Comparison of ENCODE assay signal across 8 cellular contexts in genomic region chr1:31296486-31297272, GRCh38. TPM values are rescaled to one million over a fixed set of nuclear protein-coding genes. Genes with fewer than 3 reads are reported as not detected.
DNase-seq lines count a peak whose midpoint lies in the region; TF ChIP-seq lines count a peak whose summit lies in the region.

SNRNP40 (minus strand) TSS chr1:31296788; CDS start chr1:31296751, 37 bp downstream.
A gene with protein sequence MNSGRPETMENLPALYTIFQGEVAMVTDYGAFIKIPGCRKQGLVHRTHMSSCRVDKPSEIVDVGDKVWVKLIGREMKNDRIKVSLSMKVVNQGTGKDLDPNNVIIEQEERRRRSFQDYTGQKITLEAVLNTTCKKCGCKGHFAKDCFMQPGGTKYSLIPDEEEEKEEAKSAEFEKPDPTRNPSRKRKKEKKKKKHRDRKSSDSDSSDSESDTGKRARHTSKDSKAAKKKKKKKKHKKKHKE (plus strand): TSS chr1:31297032. CDS start chr1:31310099, 13,067 bp downstream.

- no peak within 1 kb of the TSS for H3K4me3 Mint-ChIP-seq in H9
- H3K4me3 Mint-ChIP-seq in neural progenitor cell = no peak within 1 kb of the TSS

- H4K20me1 ChIP-seq in H9 (ENCODE audit: control insufficient read depth, insufficient read depth, insufficient read length) = no peaks in the 10 kb centered on the region
- peaks cover 7% of the 10 kb centered on the region for H4K20me1 ChIP-seq in neural progenitor cell (ENCODE audit: low read depth)

- H3K27ac ChIP-seq in H9 (ENCODE audit: insufficient read length, low read depth, low read length) = no peak within 1 kb of the TSS
- H3K27ac ChIP-seq in neural progenitor cell = peak within 1 kb of the TSS; percentile 22
- H3K27ac ChIP-seq in subcutaneous abdominal adipose tissue (ENCODE audit: low read depth, low read length) = peak within 1 kb of the TSS; percentile 88

- no peak within 1 kb of the TSS for H4K8ac ChIP-seq in H9 (replicated peaks; ENCODE audit: insufficient read length, low read depth, low read length)

- peaks cover 4% of the 10 kb centered on the region for H3K79me1 ChIP-seq in H9 (ENCODE audit: insufficient read depth, low read depth, low read length, poor library complexity, severe bottlenecking)

- no peak within 1 kb of the TSS for H2AK5ac ChIP-seq in H9 (ENCODE audit: insufficient read length, low read length)

- H3K9me3 Mint-ChIP-seq in H9 = no peaks in the 10 kb centered on the region; a peak in 1 of 5 replicates
- no peaks in the 10 kb centered on the region for H3K9me3 Mint-ChIP-seq in neural progenitor cell

- H3K27me3 Mint-ChIP-seq in H9 (ENCODE audit: low read depth) (peaks cover 1% of the 10 kb centered on the region; the same call in 1 of the 2 replicates), neural progenitor cell (ENCODE audit: insufficient read depth, low read depth) (no peaks in the 10 kb centered on the region)

- no peak within 1 kb of the TSS for H3K4ac ChIP-seq in H9 (ENCODE audit: low read depth, low read length)

- peak within 1 kb of the TSS; percentile 86 for H3K18ac ChIP-seq in H9 (ENCODE audit: insufficient read length, low read depth, low read length)

- no peak within 1 kb of the TSS for H4K91ac ChIP-seq in H9 (ENCODE audit: insufficient read length, low read depth, low read length)

- H2BK5ac ChIP-seq in H9 (ENCODE audit: insufficient read length, low read length) = no peak within 1 kb of the TSS

- H2BK15ac ChIP-seq in H9 (ENCODE audit: low read depth, low read length) = no peak within 1 kb of the TSS

- H3K36me3 ChIP-seq in MG63 = peaks cover 44% of the 10 kb centered on the region
- H3K36me3 ChIP-seq in neural progenitor cell = no peaks in the 10 kb centered on the region
- peaks cover 10 to 23% (median 16%) of the 10 kb centered on the region in 5 donors for H3K36me3 ChIP-seq in subcutaneous abdominal adipose tissue (ENCODE audit: control insufficient read depth in 5 of 5, insufficient read depth in 5 of 5, low read length in 5 of 5)

- WGBS in H9 (ENCODE audit: extremely low coverage, insufficient read length, low lambda C conversion rate) = no CpG with 5 or more reads among the region's 53 CpGs

- H2BK20ac ChIP-seq in H9 (ENCODE audit: low read depth, low read length, poor library complexity, severe bottlenecking) = no peak within 1 kb of the TSS

- TF ChIP-seq CTCF in H9 (conservative IDR thresholded peaks at IDR 0.05) = 0 out of 3 replicates have a peak, but pooled peaks have one; percentile 15
- TF ChIP-seq CTCF in foreskin fibroblast (IDR thresholded peaks at IDR 0.05; ENCODE audit: low read depth, low read length) = no peak
- TF ChIP-seq CTCF in neural progenitor cell (IDR thresholded peaks at IDR 0.05) = peak; percentile 15

- H3K4me2 ChIP-seq in H9 (ENCODE audit: insufficient read depth, insufficient read length, low read length) (peak within 1 kb of the TSS; percentile 95), neural progenitor cell (peak within 1 kb of the TSS; percentile 85)

- H3K4me3 ChIP-seq in MG63 = peak within 1 kb of the TSS; percentile 89
- peak within 1 kb of the TSS; percentile 94 to 99 for H3K4me3 ChIP-seq in foreskin fibroblast (ENCODE audit: low read depth in 1 of 2, low read length in 2 of 2)
- peak within 1 kb of the TSS; percentile 84 for H3K4me3 ChIP-seq in neural progenitor cell
- H3K4me3 ChIP-seq in subcutaneous abdominal adipose tissue (ENCODE audit: low read depth in 1 of 5, low read length in 5 of 5) = peak within 1 kb of the TSS; percentile 77 to 100 (median 98)

- H3K23me2 ChIP-seq in H9 (ENCODE audit: insufficient read length, low read depth, low read length, poor library complexity, severe bottlenecking) = no peaks in the 10 kb centered on the region

- H3K14ac ChIP-seq in H9 (ENCODE audit: insufficient read depth, low read length) = peak within 1 kb of the TSS; percentile 93

- DNase-seq in G401 (ENCODE audit: low spot score) (peak; percentile 99), H9 (peak; percentile 98), MG63 (peak; percentile 96), SHP77 treated with DMSO at 0.1 percent for 48 hours (lab: John Stamatoyannopoulos, UW) (peak; percentile 100), activated gamma-delta T cell (lab: John Stamatoyannopoulos, UW) (peak; percentile 88), foreskin fibroblast (peak; percentile 98 to 99), neural progenitor cell (ENCODE audit: low spot score) (peak; percentile 99)

- H3K9me3 ChIP-seq in H9 (ENCODE audit: control insufficient read depth, low read depth, low read length) (no peaks in the 10 kb centered on the region), MG63 (no peaks in the 10 kb centered on the region), neural progenitor cell (ENCODE audit: low read depth) (no peaks in the 10 kb centered on the region), subcutaneous abdominal adipose tissue (ENCODE audit: control insufficient read depth in 5 of 5, low read length in 5 of 5) (no peaks in the 10 kb centered on the region)

- peaks cover 31% of the 10 kb centered on the region; the same call in 1 of the 2 replicates for H3K79me2 ChIP-seq in H9 (ENCODE audit: insufficient read depth, low read length)
- peaks cover 86% of the 10 kb centered on the region for H3K79me2 ChIP-seq in neural progenitor cell (ENCODE audit: low read depth)

- H3K56ac ChIP-seq in H9 (ENCODE audit: insufficient read length, low read depth, low read length) = no peak within 1 kb of the TSS

- H2BK120ac ChIP-seq in H9 (ENCODE audit: low read depth, low read length, poor library complexity, severe bottlenecking) = no peak within 1 kb of the TSS

- H3K27ac Mint-ChIP-seq in H9 (peak within 1 kb of the TSS in 2 of 3 experiments; percentile 48 to 59; a peak in 4 of 7 replicates), neural progenitor cell (no peak within 1 kb of the TSS)

- no peak within 1 kb of the TSS for H2BK12ac ChIP-seq in H9 (ENCODE audit: insufficient read length, low read depth, low read length)

- H3K27me3 ChIP-seq in H9 (ENCODE audit: insufficient read depth, low read length) (no peaks in the 10 kb centered on the region), MG63 (no peaks in the 10 kb centered on the region), neural progenitor cell (no peaks in the 10 kb centered on the region), subcutaneous abdominal adipose tissue (ENCODE audit: control insufficient read depth in 5 of 5, insufficient read depth in 4 of 5, low read length in 5 of 5) (no peaks in the 10 kb centered on the region)

- H2AFZ ChIP-seq in H9 (ENCODE audit: low read length) (no peak within 1 kb of the TSS), neural progenitor cell (replicated peaks) (peak within 1 kb of the TSS; percentile 58)

- in situ Hi-C loops in G401 (cut with HindIII; ENCODE audit: low sequenced_read_pairs) = no loop called here

- peaks cover 2% of the 10 kb centered on the region for H3K4me1 ChIP-seq in H9 (ENCODE audit: insufficient read depth, low read length)
- peaks cover 17% of the 10 kb centered on the region for H3K4me1 ChIP-seq in neural progenitor cell
- H3K4me1 ChIP-seq in subcutaneous abdominal adipose tissue (ENCODE audit: control insufficient read depth in 5 of 5, insufficient read depth in 5 of 5, low read length in 5 of 5) = peaks cover 9 to 31% (median 25%) of the 10 kb centered on the region in 5 donors

- H3K36me3 Mint-ChIP-seq in H9 (ENCODE audit: insufficient read depth in 1 of 3, low read depth in 3 of 3) = peaks cover 23 to 38% (median 37%) of the 10 kb centered on the region in 3 experiments; a peak in 6 of 7 replicates
- H3K36me3 Mint-ChIP-seq in neural progenitor cell = peaks cover 9% of the 10 kb centered on the region

- peak within 1 kb of the TSS; percentile 96 for H3K9ac ChIP-seq in H9 (ENCODE audit: extremely low read depth, insufficient read length, low read length)
- peak within 1 kb of the TSS; percentile 92 for H3K9ac ChIP-seq in neural progenitor cell
- H3K9ac ChIP-seq in subcutaneous abdominal adipose tissue (ENCODE audit: low read length in 5 of 5) = peak within 1 kb of the TSS; percentile 83 to 99 (median 98)

- H3T11ph ChIP-seq in H9 (ENCODE audit: low read length) = no peak within 1 kb of the TSS

- H3K4me1 Mint-ChIP-seq in H9 (peaks cover 8 to 13% of the 10 kb centered on the region in 2 experiments), neural progenitor cell (peaks cover 16% of the 10 kb centered on the region)

- no peak within 1 kb of the TSS for H4K5ac ChIP-seq in H9 (ENCODE audit: insufficient read length, low read depth, low read length)

- peaks cover 4% of the 10 kb centered on the region for H3F3A ChIP-seq in neural progenitor cell (ENCODE audit: low read depth)

- no peak within 1 kb of the TSS for H3K23ac ChIP-seq in H9 (ENCODE audit: insufficient read length, low read depth, low read length)

RNA-seq across cellular contexts. Expression of gene SNRNP40, which starts in this region (rescaled TPM):
- total RNA-seq in G401 (2014; rRNA removed; shearing (Covaris generic)) = 269 and 326 TPM in 2 replicates
- 121 and 132 TPM in 2 replicates for total RNA-seq in H9 (2021)
- 115 and 183 TPM in 2 replicates for total RNA-seq in MG63 (2014; rRNA removed; shearing (Covaris generic); ENCODE audit: low replicate concordance)
- 163 and 179 TPM in 2 replicates for total RNA-seq in neural progenitor cell (ENCODE audit: low replicate concordance)

RNA-seq across cellular contexts. Expression of the second gene that starts in this region (rescaled TPM):
- total RNA-seq in G401 (2014; rRNA removed; shearing (Covaris generic)) = 70.6 and 83.8 TPM in 2 replicates
- total RNA-seq in H9 (2021) (47.7 and 50.4 TPM in 2 replicates), neural progenitor cell (ENCODE audit: low replicate concordance) (51.1 and 55.0 TPM in 2 replicates)
- total RNA-seq in MG63 (2014; rRNA removed; shearing (Covaris generic); ENCODE audit: low replicate concordance) = 70.5 and 80.4 TPM in 2 replicates
